In genomic region chr20:1392693-1393506, GRCh38 we compare ENCODE assay signal across 8 cellular contexts. TPM values are rescaled to one million over a fixed set of nuclear protein-coding genes. Genes with fewer than 3 reads are reported as not detected.
DNase-seq lines count a peak whose midpoint lies in the region; ATAC-seq and TF ChIP-seq lines count a peak whose summit lies in the region.

FKBP1A (minus strand) TSS chr20:1393054; CDS start chr20:1392998, 56 bp downstream.

- H3K4me2 ChIP-seq in PC-3 (ENCODE audit: low read length): peak within 1 kb of the TSS; percentile 96

- peak; percentile 82 for ATAC-seq in GM21717 (IDR thresholded peaks at IDR 0.05; ENCODE audit: unreplicated experiment)
- peak; percentile 78 for ATAC-seq in PC-3

- H3K4me1 ChIP-seq in PC-3 (ENCODE audit: insufficient read depth, low read length): peaks cover 66% of the 10 kb centered on the region
- H3K4me1 ChIP-seq in mucosa of stomach (ENCODE audit: control insufficient read depth, insufficient read depth, low read length): peaks cover 48% of the 10 kb centered on the region

- BruUV-seq in PC-3 (replicated peaks; lab: Mats Ljungman, UMichigan): no TSS peak

- H3K9me3 ChIP-seq in PC-3 (ENCODE audit: low read length): no peaks in the 10 kb centered on the region
- H3K9me3 ChIP-seq in mucosa of stomach (ENCODE audit: control insufficient read depth, low read length): no peaks in the 10 kb centered on the region

- H3K36me3 ChIP-seq in PC-3 (ENCODE audit: low read depth, low read length) (peaks cover 17% of the 10 kb centered on the region), mucosa of stomach (ENCODE audit: control insufficient read depth, insufficient read depth, low read length) (no peaks in the 10 kb centered on the region)

- TF ChIP-seq POLR2A in erythroblast (IDR thresholded peaks at IDR 0.05; ENCODE audit: low read length): peak; percentile 75

- peak within 1 kb of the TSS; percentile 62 for H3K4me3 ChIP-seq in Jurkat, Clone E6-1 (ENCODE audit: low read length)
- H3K4me3 ChIP-seq in PC-3 (ENCODE audit: low read length): peak within 1 kb of the TSS; percentile 79
- peak within 1 kb of the TSS; percentile 91 for H3K4me3 ChIP-seq in mucosa of stomach (ENCODE audit: low read length)

- H3F3A ChIP-seq in PC-3 (ENCODE audit: low read length, unreplicated experiment): no peaks in the 10 kb centered on the region

- peak; percentile 76 for DNase-seq in DMS114 treated with DMSO at 0.1 percent for 48 hours (lab: John Stamatoyannopoulos, UW; ENCODE audit: unreplicated experiment)
- peak; percentile 91 for DNase-seq in Jurkat, Clone E6-1 (ENCODE audit: low read depth, low spot score)
- peak; percentile 99 for DNase-seq in PC-3
- DNase-seq in activated T-cell treated with anti-CD3 and anti-CD28 coated beads for 48 hours (ENCODE audit: low read depth): peak; percentile 93
- peak; percentile 94 to 96 for DNase-seq in erythroblast (lab: John Stamatoyannopoulos, UW)
- DNase-seq in stimulated activated CD8-positive, alpha-beta memory T cell treated with anti-CD3 and anti-CD28 coated beads, Interleukin-7, amount 100 ng/mL, for 1 hour (ENCODE audit: low read depth in 2 of 2): peak; percentile 80 to 86

- H2AFZ ChIP-seq in PC-3 (ENCODE audit: low read length): peak within 1 kb of the TSS; percentile 72

- peaks cover 42% of the 10 kb centered on the region for H4K20me1 ChIP-seq in PC-3 (ENCODE audit: low read length)

- H3K27ac ChIP-seq in PC-3 (ENCODE audit: low read length): peak within 1 kb of the TSS; percentile 43

- H3K9ac ChIP-seq in PC-3 (ENCODE audit: low read length) (peak within 1 kb of the TSS; percentile 86), mucosa of stomach (ENCODE audit: low read length) (peak within 1 kb of the TSS; percentile 77)

- POLR2A ChIA-PET in PC-3 (lab: Charles Lee; ENCODE audit: unreplicated experiment): interaction anchor here (0.6 kb wide), 4 partner anchors 10 to 78 kb away, joined by 4 to 10 read pairs (median 6); no protein-coding TSS in a partner anchor

- no peak for TF ChIP-seq CTCF in PC-3 (conservative IDR thresholded peaks at IDR 0.05; ENCODE audit: low read depth, low read length)

- CTCF ChIA-PET in PC-3 (lab: Charles Lee): interaction anchor here (0.6 kb wide), 4 partner anchors 16 to 67 kb away, joined by 3 to 7 read pairs (median 4); no protein-coding TSS in a partner anchor

- H3K27me3 ChIP-seq in PC-3 (ENCODE audit: low read length): no peaks in the 10 kb centered on the region
- no peaks in the 10 kb centered on the region for H3K27me3 ChIP-seq in mucosa of stomach (ENCODE audit: control insufficient read depth, insufficient read depth, low read length)

- no peaks in the 10 kb centered on the region for H3K9me2 ChIP-seq in PC-3 (replicated peaks; ENCODE audit: low read length)

- H3K79me2 ChIP-seq in PC-3 (ENCODE audit: low read length): peaks cover 55% of the 10 kb centered on the region

- intact Hi-C loops in PC-3 (cut with micrococcal nuclease): loop anchor here (1.0 to 2.0 kb wide), 2 partner anchors 7 to 70 kb away; no protein-coding TSS in a partner anchor

RNA-seq across cellular contexts. Expression of gene FKBP1A, which starts in this region (rescaled TPM):
- 569 TPM for polyA plus RNA-seq in Jurkat, Clone E6-1 (2012; ENCODE audit: insufficient read depth, insufficient read length)
- total RNA-seq in PC-3 (2014; rRNA removed): 178 and 198 TPM in 2 replicates

Comparison
In these comparisons a context has a peak if more than half of its experiments do, and no peak if none do; other contexts are left out.
1. Peak in every context shown above with its lines: DNase-seq, ATAC-seq, H3K4me3 ChIP-seq and H3K27ac ChIP-seq.